26 cellular contexts compared by ENCODE assay signal in genomic region chr14:102675396-102675795, GRCh38.
DNase-seq lines count a peak whose midpoint lies in the region; ATAC-seq, FAIRE-seq and TF ChIP-seq lines count a peak whose summit lies in the region.
"Had no signal": no experiment of that assay in that cellular context is flagged by ENCODE, and none has a peak within 500 bp of the region (broad histone marks: within the 10 kb centered on the region; RNA-seq: fewer than 3 reads in every experiment).

No MANE protein-coding gene starts in this region.

- DNase-seq in H54 (ENCODE audit: insufficient read length, low spot score) (peak; percentile 33), PC-9 (no peak), epithelial cell of prostate (ENCODE audit: low read depth, low spot score) (no peak), renal cortical epithelial cell (ENCODE audit: low read depth) (peak; percentile 90), HUDEP-2 (lab: John Stamatoyannopoulos, UW; ENCODE audit: unreplicated experiment in 76 of 76) (no peak), NCI-H128 (lab: John Stamatoyannopoulos, UW; ENCODE audit: unreplicated experiment) (no peak)
- DNase-seq: activated CD4-positive, alpha-beta T cell treated with anti-CD3 and anti-CD28 coated beads for 48 hours; activated CD8-positive, alpha-beta memory T cell treated with anti-CD3 and anti-CD28 coated beads, Interleukin-2, amount 10 ng/mL, durations not matched to agents 7 days and 5 days; activated naive CD4-positive, alpha-beta T cell treated with anti-CD3 and anti-CD28 coated beads, Interleukin-2, amount 50 U/mL, for 16 hours; amniotic stem cell; CD4-positive, alpha-beta T cell; effector CD4-positive, alpha-beta T cell; GOT3; heart left ventricle; left colon; NCI-H1092 treated with DMSO at 0.1 percent for 48 hours; NCI-H1930; NCI-H526; Peyer's patch; right lobe of liver; stimulated activated CD4-positive, alpha-beta T cell treated with anti-CD3 and anti-CD28 coated beads, Interleukin-12 subunit alpha, Interleukin-12 subunit beta, amount 100 ng/mL, for 4 hours; stimulated activated CD4-positive, alpha-beta T cell treated with anti-CD3 and anti-CD28 coated beads, Interleukin-4, amount 100 ng/mL, for 24 hours had no signal

- peaks cover 73% of the 10 kb centered on the region for H3K79me2 ChIP-seq in PC-9 (ENCODE audit: low read depth)

- no peaks in the 10 kb centered on the region for H3K9me2 ChIP-seq in PC-9 (ENCODE audit: insufficient read depth)

- TF ChIP-seq POLR2A in H54 (IDR thresholded peaks at IDR 0.05; ENCODE audit: low read depth, low read length): no peak

- BruUV-seq in PC-9 (replicated peaks; lab: Mats Ljungman, UMichigan): no TSS peak

- CTCF ChIA-PET in PC-9 (lab: Charles Lee): no interaction called here

- no peaks in the 10 kb centered on the region for H3K36me3 ChIP-seq in PC-9 (ENCODE audit: low read depth)
- H3K36me3 ChIP-seq: heart left ventricle, Peyer's patch, right lobe of liver had no signal

- intact Hi-C loops in PC-9 (cut with micrococcal nuclease; ENCODE audit: unreplicated experiment): no loop called here

- no peaks in the 10 kb centered on the region for H3K27me3 ChIP-seq in PC-9 (ENCODE audit: insufficient read depth, low read depth)
- H3K27me3 ChIP-seq: heart left ventricle, Peyer's patch, right lobe of liver, SJSA1 had no signal

- H3K9me3 ChIP-seq in PC-9 (ENCODE audit: insufficient read depth, low read depth): no peaks in the 10 kb centered on the region
- H3K9me3 ChIP-seq: heart left ventricle, Peyer's patch, right lobe of liver, SJSA1 had no signal

- no peak overlapping the region for H3K4me3 ChIP-seq in PC-9
- H3K4me3 ChIP-seq: heart left ventricle, Peyer's patch, right lobe of liver, SJSA1 had no signal

- H4K20me1 ChIP-seq in PC-9 (ENCODE audit: insufficient read depth): peaks cover 52% of the 10 kb centered on the region

- peak; percentile 81 for FAIRE-seq in H54 (lab: Jason Lieb, UNC)
- FAIRE-seq: bronchial epithelial cell had no signal

- no peak for TF ChIP-seq CTCF in PC-9 (conservative IDR thresholded peaks at IDR 0.05)

- H2AFZ ChIP-seq in PC-9: no peak overlapping the region

- ATAC-seq in HG03378 (IDR thresholded peaks at IDR 0.05; ENCODE audit: unreplicated experiment): no peak
- ATAC-seq: activated CD8-positive, alpha-beta memory T cell treated with anti-CD3 and anti-CD28 coated beads, Interleukin-2, amount 10 ng/mL, durations not matched to agents 7 days and 5 days; heart left ventricle; right lobe of liver; stimulated activated memory B cell treated with anti-CD40 and anti-IgM and Interleukin-4, amounts not matched to agents 10 μg/mL and 1 μg/mL and 100 μg/mL, for 72 hours had no signal

- peaks cover 56% of the 10 kb centered on the region for H3F3A ChIP-seq in PC-9 (ENCODE audit: insufficient read depth, low read depth)

- no peak overlapping the region for H3K4me2 ChIP-seq in PC-9

- POLR2A ChIA-PET in PC-9 (lab: Charles Lee; ENCODE audit: unreplicated experiment): no interaction called here

- H3K27ac ChIP-seq in PC-9: 0 out of 2 replicates have a peak overlapping the region, but pooled peaks have one; percentile 3
- H3K27ac ChIP-seq in epithelial cell of prostate: peak overlapping the region; percentile 36
- H3K27ac ChIP-seq: heart left ventricle, Peyer's patch, right lobe of liver, SJSA1 had no signal

- H3K4me1 ChIP-seq in PC-9 (replicated peaks; ENCODE audit: insufficient read depth): no peaks in the 10 kb centered on the region
- H3K4me1 ChIP-seq: heart left ventricle, Peyer's patch, right lobe of liver had no signal

Comparison
In these comparisons a context has a peak if more than half of its experiments do, and no peak if none do; other contexts are left out.
1. DNase-seq: peak in H54 (single experiment) and renal cortical epithelial cell (single experiment); none in PC-9 (0 of 2), epithelial cell of prostate (single experiment), HUDEP-2 (0 of 76) and NCI-H128 (single experiment).